ENCODE assay signal across 11 cellular contexts in genomic region chr19:11624064-11624463, GRCh38. TPM values are rescaled to one million over a fixed set of nuclear protein-coding genes. Genes with fewer than 3 reads are reported as not detected.
A peak's percentile ranks its signal among the peaks of the same experiment; 100 is the strongest.
DNase-seq lines count a peak whose midpoint lies in the region; ATAC-seq and TF ChIP-seq lines count a peak whose summit lies in the region.
"Had no signal": no experiment of that assay in that cellular context is flagged by ENCODE, and none has a peak within 500 bp of the region (broad histone marks: within the 10 kb centered on the region; RNA-seq: fewer than 3 reads in every experiment).

No MANE protein-coding gene starts in this region.

- H3K9me2 ChIP-seq in GM23248 (ENCODE audit: insufficient read depth): no peaks in the 10 kb centered on the region

- in situ Hi-C loops in GM23248 (cut with MboI): no loop called here

- H3K79me2 ChIP-seq in GM23248 (ENCODE audit: insufficient read depth) (no peaks in the 10 kb centered on the region), smooth muscle cell (ENCODE audit: low read depth) (no peaks in the 10 kb centered on the region)

- peak; percentile 79 for DNase-seq in GM23248
- peak; percentile 42 for DNase-seq in amniotic epithelial cell (ENCODE audit: low read depth)
- DNase-seq in smooth muscle cell (lab: John Stamatoyannopoulos, UW; ENCODE audit: unreplicated experiment): no peak
- DNase-seq in NCI-H2081 (lab: John Stamatoyannopoulos, UW): no peak
- DNase-seq in Kasumi-1 (lab: John Stamatoyannopoulos, UW): no peak
- no peak for DNase-seq in AML-193 (lab: John Stamatoyannopoulos, UW)
- DNase-seq: NCI-H187 treated with DMSO at 0.1 percent for 48 hours had no signal

- H4K20me1 ChIP-seq in GM23248 (ENCODE audit: insufficient read depth) (no peaks in the 10 kb centered on the region), smooth muscle cell (ENCODE audit: low read depth) (peaks cover 36% of the 10 kb centered on the region)

- H3K4me2 ChIP-seq in GM23248 (ENCODE audit: unreplicated experiment) (peak overlapping the region; percentile 88), smooth muscle cell (peak overlapping the region; percentile 80)

- no peak for TF ChIP-seq CTCF in smooth muscle cell (IDR thresholded peaks at IDR 0.05; ENCODE audit: borderline replicate concordance, insufficient read depth, poor library complexity, severe bottlenecking)

- H3K27ac ChIP-seq in GM23248: peak overlapping the region; percentile 24; the same call in 1 of the 2 replicates
- H3K27ac ChIP-seq in iPS-18a (ENCODE audit: low read length): no peak overlapping the region
- H3K27ac ChIP-seq in smooth muscle cell (ENCODE audit: low read depth): peak overlapping the region; percentile 94
- H3K27ac ChIP-seq: testis had no signal

- no peaks in the 10 kb centered on the region; the same call in 1 of the 2 replicates for H3K27me3 ChIP-seq in GM23248 (replicated peaks; ENCODE audit: insufficient read depth)
- peaks cover 10% of the 10 kb centered on the region for H3K27me3 ChIP-seq in iPS-18a (ENCODE audit: control insufficient read depth, insufficient read depth, low read length)
- H3K27me3 ChIP-seq in smooth muscle cell (ENCODE audit: low read depth): peaks cover 8% of the 10 kb centered on the region
- H3K27me3 ChIP-seq: testis had no signal

- H3F3A ChIP-seq in GM23248 (ENCODE audit: insufficient read depth) (peaks cover 26% of the 10 kb centered on the region; the same call in 1 of the 2 replicates), smooth muscle cell (ENCODE audit: low read depth) (peaks cover 19% of the 10 kb centered on the region)

- H3K4me3 ChIP-seq in GM23248 (peak overlapping the region; percentile 59), iPS-18a (ENCODE audit: low read length) (peak overlapping the region; percentile 42), smooth muscle cell (peak overlapping the region; percentile 39)

- H3K9ac ChIP-seq in GM23248 (peak overlapping the region; percentile 11), iPS-18a (ENCODE audit: low read length) (no peak overlapping the region), smooth muscle cell (ENCODE audit: low read depth) (peak overlapping the region; percentile 75)

- 1 to 3% methylated on average over 4 of the region's 4 CpGs for WGBS in GM23248 (ENCODE audit: low coverage in 1 of 2, low lambda C conversion rate in 2 of 2, missing lambda C conversion rate in 2 of 2), 2 experiments
- 7% methylated on average over 4 of the region's 4 CpGs for WGBS in smooth muscle cell (ENCODE audit: low lambda C conversion rate)

- H3K9me3 ChIP-seq in GM23248 (ENCODE audit: low read depth) (no peaks in the 10 kb centered on the region), iPS-18a (ENCODE audit: control insufficient read depth, low read depth, low read length) (no peaks in the 10 kb centered on the region), smooth muscle cell (replicated peaks; ENCODE audit: low read depth) (no peaks in the 10 kb centered on the region)
- H3K9me3 ChIP-seq: testis had no signal

- H3K4me1 ChIP-seq in GM23248 (ENCODE audit: insufficient read depth) (peaks cover 19% of the 10 kb centered on the region), iPS-18a (ENCODE audit: control insufficient read depth, low read depth, low read length) (peaks cover 2% of the 10 kb centered on the region), smooth muscle cell (ENCODE audit: low read depth) (peaks cover 16% of the 10 kb centered on the region)

- H3K36me3 ChIP-seq in GM23248 (ENCODE audit: low read depth) (peaks cover 14% of the 10 kb centered on the region), iPS-18a (ENCODE audit: control insufficient read depth, low read depth, low read length) (peaks cover 16% of the 10 kb centered on the region), smooth muscle cell (ENCODE audit: low read depth) (peaks cover 12% of the 10 kb centered on the region)

- no peak overlapping the region for H2AFZ ChIP-seq in GM23248
- H2AFZ ChIP-seq in smooth muscle cell (ENCODE audit: low read depth): no peak overlapping the region

- no peak for ATAC-seq in GM19463 (IDR thresholded peaks at IDR 0.05; ENCODE audit: unreplicated experiment)

RNA-seq across cellular contexts. Expression of gene ZNF627, which starts 26.8 kb away (rescaled TPM):
- total RNA-seq in GM23248 (2014; rRNA removed; shearing (Covaris generic)): 13.3 and 13.8 TPM in 2 replicates
- polyA plus RNA-seq in GM23248 (2016; fragmentation: Nextera tagmentation; extraction: Ambion mirVana) (7.2 and 7.7 TPM in 2 replicates), smooth muscle cell (10.6 and 11.7 TPM in 2 replicates)
- total RNA-seq in smooth muscle cell: 24.1 and 26.9 TPM in 2 replicates

RNA-seq across cellular contexts. Expression of gene ACP5, which starts 46.6 kb away (rescaled TPM):
- total RNA-seq in GM23248 (2014; rRNA removed; shearing (Covaris generic)): 0.11 TPM in 1 of 2 replicates, not detected in the other
- polyA plus RNA-seq in GM23248 (2016; fragmentation: Nextera tagmentation; extraction: Ambion mirVana): 0.26 TPM in 1 of 2 replicates, not detected in the other
- 1.9 and 19.8 TPM in 2 replicates for total RNA-seq in smooth muscle cell
- polyA plus RNA-seq in smooth muscle cell: 0.89 and 1.9 TPM in 2 replicates
- total RNA-seq: pulmonary artery endothelial cell had no signal

Comparison
In these comparisons a context has a peak if more than half of its experiments do, and no peak if none do; other contexts are left out.
1. DNase-seq: peak in GM23248 (single experiment) and amniotic epithelial cell (single experiment); none in smooth muscle cell (single experiment), NCI-H2081 (0 of 2), Kasumi-1 (0 of 2) and AML-193 (0 of 2).
2. Peak in every context shown above with its lines, with median percentiles within 50 percentile points of each other: H3K4me3 ChIP-seq.